Comparison of ENCODE assay signal across 1 cellular context in genomic region chr6:128520436-128521301, GRCh38.
A peak's percentile ranks its signal among the peaks of the same experiment; 100 is the strongest.
TF ChIP-seq lines count a peak whose summit lies in the region.

Gene PTPRK (minus strand): TSS chr6:128520599. CDS start chr6:128520358, 241 bp downstream.

TF ChIP-seq in HepG2, 621 proteins besides CTCF, POLR2A, EP300 and RAD21 (continued from another document):
- peak; percentile 25; the same call in 1 of the 2 replicates for TF ChIP-seq ZHX2 (IDR thresholded peaks at IDR 0.05; ENCODE audit: low read depth)
- TF ChIP-seq ZHX2 (CRISPR knock-in tag; IDR thresholded peaks at IDR 0.05; ENCODE audit: borderline replicate concordance) = no peak
- no peak for TF ChIP-seq ZNF30 (CRISPR knock-in tag; IDR thresholded peaks at IDR 0.05)
- no peak for TF ChIP-seq FOXP1 (IDR thresholded peaks at IDR 0.05)
- TF ChIP-seq FOXP1 (CRISPR knock-in tag; IDR thresholded peaks at IDR 0.05) = 0 out of 2 replicates have a peak, but pooled peaks have one; percentile 1
- no peak; the same call in 1 of the 2 replicates for TF ChIP-seq ZNF891 (CRISPR knock-in tag; IDR thresholded peaks at IDR 0.05)
- no peak; the same call in 1 of the 2 replicates for TF ChIP-seq ZSCAN20 (CRISPR knock-in tag; IDR thresholded peaks at IDR 0.05; ENCODE audit: borderline replicate concordance)
- peak; percentile 53; the same call in 1 of the 2 replicates for TF ChIP-seq ESRRA (CRISPR knock-in tag; IDR thresholded peaks at IDR 0.05; ENCODE audit: low read depth)
- TF ChIP-seq LCORL (IDR thresholded peaks at IDR 0.05) = no peak
- no peak for TF ChIP-seq LCORL (CRISPR knock-in tag; IDR thresholded peaks at IDR 0.05)
- no peak for TF ChIP-seq ZNF567 (CRISPR knock-in tag; IDR thresholded peaks at IDR 0.05; ENCODE audit: borderline replicate concordance)
- TF ChIP-seq KDM2A (CRISPR knock-in tag; IDR thresholded peaks at IDR 0.05; ENCODE audit: borderline replicate concordance, low read depth) = peak; percentile 91
- TF ChIP-seq ZNF138 (CRISPR knock-in tag; IDR thresholded peaks at IDR 0.05; ENCODE audit: low read depth) = no peak
- TF ChIP-seq ETV5 (CRISPR knock-in tag; IDR thresholded peaks at IDR 0.05; ENCODE audit: borderline replicate concordance) = no peak; the same call in 1 of the 2 replicates
- TF ChIP-seq HBP1 (CRISPR knock-in tag; IDR thresholded peaks at IDR 0.05; ENCODE audit: low read depth) = peak; percentile 50; the same call in 1 of the 2 replicates
- no peak for TF ChIP-seq CHCHD3 (CRISPR knock-in tag; IDR thresholded peaks at IDR 0.05)
- TF ChIP-seq ZNF652 (CRISPR knock-in tag; IDR thresholded peaks at IDR 0.05; ENCODE audit: borderline replicate concordance, low read depth) = peak; percentile 80
- TF ChIP-seq ZNF350 (CRISPR knock-in tag; IDR thresholded peaks at IDR 0.05; ENCODE audit: borderline replicate concordance, low read depth) = peak; percentile 47; the same call in 1 of the 2 replicates
- peak; percentile 33 to 95; a peak in 2 of 4 replicates for TF ChIP-seq HMGXB4 (CRISPR knock-in tag; IDR thresholded peaks at IDR 0.05; ENCODE audit: borderline replicate concordance in 1 of 2, low read depth in 1 of 2)
- no peak for TF ChIP-seq NR3C1 (CRISPR knock-in tag; IDR thresholded peaks at IDR 0.05)
- TF ChIP-seq MYC (CRISPR knock-in tag; IDR thresholded peaks at IDR 0.05; ENCODE audit: borderline replicate concordance) = peak; percentile 64
- 0 out of 2 replicates have a peak, but pooled peaks have one; percentile 58 for TF ChIP-seq GTF2F1 (IDR thresholded peaks at IDR 0.05; ENCODE audit: low read length)
- 0 out of 2 replicates have a peak, but pooled peaks have one; percentile 2 for TF ChIP-seq FOXO4 (CRISPR knock-in tag; conservative IDR thresholded peaks at IDR 0.05)
- TF ChIP-seq ZNF207 (IDR thresholded peaks at IDR 0.05; ENCODE audit: borderline replicate concordance) = no peak
- TF ChIP-seq PHF8 (CRISPR knock-in tag; IDR thresholded peaks at IDR 0.05) = peak; percentile 93
- TF ChIP-seq THRA (CRISPR knock-in tag; IDR thresholded peaks at IDR 0.05; ENCODE audit: borderline replicate concordance) = 0 out of 2 replicates have a peak, but pooled peaks have one; percentile 18
- TF ChIP-seq ZNF800 (CRISPR knock-in tag; IDR thresholded peaks at IDR 0.05) = peak; percentile 77
- no peak for TF ChIP-seq MNT (IDR thresholded peaks at IDR 0.05)
- TF ChIP-seq PRDM10 (CRISPR knock-in tag; IDR thresholded peaks at IDR 0.05; ENCODE audit: low read depth) = peak; percentile 45; the same call in 1 of the 2 replicates
- TF ChIP-seq THYN1 (CRISPR knock-in tag; IDR thresholded peaks at IDR 0.05; ENCODE audit: borderline replicate concordance, low read depth) = no peak
- no peak for TF ChIP-seq THAP8 (CRISPR knock-in tag; IDR thresholded peaks at IDR 0.05; ENCODE audit: borderline replicate concordance)
- TF ChIP-seq ZNF34 (CRISPR knock-in tag; IDR thresholded peaks at IDR 0.05; ENCODE audit: borderline replicate concordance) = 0 out of 2 replicates have a peak, but pooled peaks have one; percentile 42
